ENCODE assay signal across 8 cellular contexts in genomic region chr3:42092006-42092405, GRCh38. TPM values are rescaled to one million over a fixed set of nuclear protein-coding genes. Genes with fewer than 3 reads are reported as not detected.
DNase-seq lines count a peak whose midpoint lies in the region; ATAC-seq and TF ChIP-seq lines count a peak whose summit lies in the region.

No MANE protein-coding gene starts in this region.

- peaks cover 23% of the 10 kb centered on the region for H3K36me3 Mint-ChIP-seq in endodermal cell (ENCODE audit: low read depth)

- H3K27me3 Mint-ChIP-seq in endodermal cell (ENCODE audit: insufficient read depth) = no peaks in the 10 kb centered on the region

- H3K4me1 ChIP-seq in DOHH2 (ENCODE audit: control insufficient read depth, low read length) = peaks cover 50% of the 10 kb centered on the region
- H3K4me1 ChIP-seq in OCI-LY1 (ENCODE audit: insufficient read depth, low read length, severe bottlenecking) = peaks cover 31% of the 10 kb centered on the region
- H3K4me1 ChIP-seq in endodermal cell (ENCODE audit: control insufficient read depth, insufficient read depth, low read length) = peaks cover 4% of the 10 kb centered on the region
- H3K4me1 ChIP-seq in rectal smooth muscle tissue (ENCODE audit: control insufficient read depth, insufficient read depth, low read length) = peaks cover 10% of the 10 kb centered on the region

- H2AFZ ChIP-seq in OCI-LY1 (ENCODE audit: low read length) = no peak overlapping the region

- H3K27me3 ChIP-seq in DOHH2 (ENCODE audit: control insufficient read depth, low read length) = no peaks in the 10 kb centered on the region
- H3K27me3 ChIP-seq in OCI-LY1 (ENCODE audit: insufficient read depth, low read length) = no peaks in the 10 kb centered on the region
- H3K27me3 ChIP-seq in endodermal cell (ENCODE audit: control insufficient read depth, insufficient read depth, low read length, poor library complexity, severe bottlenecking) = no peaks in the 10 kb centered on the region
- no peaks in the 10 kb centered on the region for H3K27me3 ChIP-seq in rectal smooth muscle tissue (ENCODE audit: control insufficient read depth, insufficient read depth, low read length)

- peaks cover 10% of the 10 kb centered on the region; the same call in 1 of the 2 replicates for H3K9me3 ChIP-seq in DOHH2 (ENCODE audit: control insufficient read depth, insufficient read depth, low read length)
- no peaks in the 10 kb centered on the region for H3K9me3 ChIP-seq in OCI-LY1 (ENCODE audit: low read length)
- peaks cover 8% of the 10 kb centered on the region for H3K9me3 ChIP-seq in endodermal cell (ENCODE audit: control insufficient read depth, low read length)

- H3F3A ChIP-seq in DOHH2 (ENCODE audit: control insufficient read depth, insufficient read depth) (peaks cover 17% of the 10 kb centered on the region), OCI-LY1 (ENCODE audit: insufficient read depth, low read length) (no peaks in the 10 kb centered on the region)

- H4K20me1 ChIP-seq in DOHH2 (ENCODE audit: control insufficient read depth, insufficient read depth, low read depth, low read length) (no peaks in the 10 kb centered on the region; the same call in 1 of the 2 replicates), OCI-LY1 (ENCODE audit: insufficient read depth, low read length) (no peaks in the 10 kb centered on the region)

- no peak for DNase-seq in endodermal cell
- DNase-seq in DMS79 (lab: John Stamatoyannopoulos, UW) = no peak
- DNase-seq in stimulated activated CD4-positive, alpha-beta T cell treated with anti-CD3 and anti-CD28 coated beads, Interleukin-12 subunit alpha, Interleukin-12 subunit beta, amount 100 ng/mL, for 4 hours = no peak
- DNase-seq in HuH-7 (ENCODE audit: low spot score) = no peak

- TF ChIP-seq CTCF in DOHH2 (IDR thresholded peaks at IDR 0.05; ENCODE audit: low read depth, low read length, poor library complexity, severe bottlenecking) = no peak
- TF ChIP-seq CTCF in OCI-LY1 (IDR thresholded peaks at IDR 0.05; ENCODE audit: low read length) = no peak
- TF ChIP-seq CTCF in endodermal cell (conservative IDR thresholded peaks at IDR 0.05) = no peak

- peaks cover 9% of the 10 kb centered on the region for H3K4me1 Mint-ChIP-seq in endodermal cell

- H3K9ac ChIP-seq in OCI-LY1 (ENCODE audit: low read length) (no peak overlapping the region), endodermal cell (ENCODE audit: extremely low read depth, low read length, poor library complexity, severe bottlenecking) (no peak overlapping the region), rectal smooth muscle tissue (ENCODE audit: low read length) (no peak overlapping the region)

- H3K27ac ChIP-seq in DOHH2 (ENCODE audit: low read depth, low read length) = peak overlapping the region; percentile 60
- peak overlapping the region; percentile 50 for H3K27ac ChIP-seq in OCI-LY1 (ENCODE audit: low read depth, low read length, poor library complexity, severe bottlenecking)
- no peak overlapping the region for H3K27ac ChIP-seq in endodermal cell (ENCODE audit: low read depth, low read length)
- H3K27ac ChIP-seq in rectal smooth muscle tissue (ENCODE audit: low read depth, low read length) = peak overlapping the region; percentile 78

- H3K4me3 ChIP-seq in DOHH2 (ENCODE audit: low read length) (peak overlapping the region; percentile 22; the same call in 1 of the 2 replicates), OCI-LY1 (ENCODE audit: low read depth, low read length, poor library complexity, severe bottlenecking) (no peak overlapping the region), endodermal cell (ENCODE audit: low read length) (peak overlapping the region; percentile 36), rectal smooth muscle tissue (ENCODE audit: low read length) (peak overlapping the region; percentile 23)

- no peaks in the 10 kb centered on the region for H3K9me2 ChIP-seq in DOHH2 (replicated peaks; ENCODE audit: control insufficient read depth, low read length)
- no peaks in the 10 kb centered on the region for H3K9me2 ChIP-seq in OCI-LY1 (ENCODE audit: low read depth, low read length)

- H3K4me2 ChIP-seq in DOHH2 (ENCODE audit: low read length) (peak overlapping the region; percentile 46), OCI-LY1 (ENCODE audit: low read length) (no peak overlapping the region)

- no peak for ATAC-seq in GM21528 (IDR thresholded peaks at IDR 0.05; ENCODE audit: low FRiP score, unreplicated experiment)

- WGBS in endodermal cell (ENCODE audit: insufficient coverage in 1 of 2, insufficient read length in 1 of 2), 2 experiments = 97 to 100% methylated on average over 1 to 3 of the region's 3 CpGs

- H3K79me2 ChIP-seq in DOHH2 (ENCODE audit: control insufficient read depth, low read length) (peaks cover 85% of the 10 kb centered on the region), OCI-LY1 (ENCODE audit: insufficient read depth, low read length) (no peaks in the 10 kb centered on the region)

- H3K36me3 ChIP-seq in DOHH2 (ENCODE audit: control insufficient read depth, low read length) = peaks cover 76% of the 10 kb centered on the region
- peaks cover 71% of the 10 kb centered on the region for H3K36me3 ChIP-seq in OCI-LY1 (ENCODE audit: insufficient read depth, low read length)
- peaks cover 17% of the 10 kb centered on the region for H3K36me3 ChIP-seq in endodermal cell (ENCODE audit: control insufficient read depth, insufficient read depth, low read length)
- peaks cover 22% of the 10 kb centered on the region for H3K36me3 ChIP-seq in rectal smooth muscle tissue (ENCODE audit: control insufficient read depth, insufficient read depth, low read length)

- H3K27ac Mint-ChIP-seq in endodermal cell = no peak overlapping the region

- H3K9me3 Mint-ChIP-seq in endodermal cell = no peaks in the 10 kb centered on the region

- H3K4me3 Mint-ChIP-seq in endodermal cell = no peak overlapping the region

RNA-seq across cellular contexts. Expression of gene TRAK1, which starts 0.8 kb away (rescaled TPM):
- 10 to 100 TPM; 29.8 to 31.0 TPM for total RNA-seq in endodermal cell
- 44.2 TPM for polyA plus RNA-seq in endodermal cell (2013, experiment 1 of 2)
- 40.5 TPM for polyA plus RNA-seq in endodermal cell (2013, experiment 2 of 2)
